In the genomic region with DNA sequence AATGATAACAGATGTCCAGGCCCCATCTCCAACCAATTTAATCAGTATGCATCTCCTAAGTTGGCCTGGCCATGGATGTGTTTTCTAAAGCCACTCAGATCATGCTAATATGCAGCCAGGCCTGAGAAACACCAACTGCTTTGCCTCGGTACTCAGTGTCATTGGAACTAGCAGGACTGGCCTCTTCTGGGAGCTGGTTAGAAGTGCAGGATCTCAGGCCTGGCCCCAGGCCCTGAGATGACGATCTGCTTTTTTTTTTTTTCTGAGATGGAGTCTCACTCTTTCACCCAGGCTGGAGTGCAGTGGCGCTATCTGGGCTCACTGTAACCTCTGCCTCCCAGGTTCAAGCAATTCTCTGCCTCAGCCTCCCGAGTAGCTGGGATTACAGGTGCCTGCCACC, we compare ENCODE assay signal across 15 cellular contexts.
DNase-seq lines count a peak whose midpoint lies in the region; ATAC-seq and TF ChIP-seq lines count a peak whose summit lies in the region.
"Had no signal": no experiment of that assay in that cellular context is flagged by ENCODE, and none has a peak within 500 bp of the region (broad histone marks: within the 10 kb centered on the region; RNA-seq: fewer than 3 reads in every experiment).

No MANE protein-coding gene starts in this region.

- no peaks in the 10 kb centered on the region for H3K4me1 Mint-ChIP-seq in stimulated activated effector memory CD8-positive, alpha-beta T cell treated with anti-CD3 and anti-CD28 coated beads, Interleukin-12 subunit alpha, Interleukin-12 subunit beta, amount 100 ng/mL, for 72 hours
- H3K4me1 Mint-ChIP-seq: B cell had no signal

- H3K36me3 Mint-ChIP-seq in stimulated activated effector memory CD8-positive, alpha-beta T cell treated with anti-CD3 and anti-CD28 coated beads, Interleukin-12 subunit alpha, Interleukin-12 subunit beta, amount 100 ng/mL, for 72 hours = no peaks in the 10 kb centered on the region

- no peak overlapping the region for H3K27ac Mint-ChIP-seq in stimulated activated effector memory CD8-positive, alpha-beta T cell treated with anti-CD3 and anti-CD28 coated beads, Interleukin-12 subunit alpha, Interleukin-12 subunit beta, amount 100 ng/mL, for 72 hours
- H3K27ac Mint-ChIP-seq: activated T-cell treated with anti-CD3 and anti-CD28 coated beads, Interleukin-2, amount 50 U/mL, for 72 hours; B cell had no signal

- peak; percentile 36 for TF ChIP-seq CTCF in choroid plexus epithelial cell (conservative IDR thresholded peaks at IDR 0.05; ENCODE audit: low read depth, low read length)

- DNase-seq in AG08396 (ENCODE audit: low spot score) = peak; percentile 40
- peak; percentile 70 for DNase-seq in NCI-H446 treated with DMSO at 0.1 percent for 48 hours (lab: John Stamatoyannopoulos, UW)
- DNase-seq in choroid plexus epithelial cell (ENCODE audit: low read depth) = peak; percentile 53
- peak; percentile 9 for DNase-seq in iPS DF 4.7 (ENCODE audit: extremely low read depth, low spot score)
- DNase-seq in activated CD4-positive, alpha-beta T cell treated with anti-CD3 and anti-CD28 coated beads, Interleukin-2, amount 50 U/mL, for 48 hours = no peak
- DNase-seq in stimulated activated effector memory CD8-positive, alpha-beta T cell treated with anti-CD3 and anti-CD28 coated beads, Interleukin-12 subunit alpha, Interleukin-12 subunit beta, amount 100 ng/mL, for 72 hours (ENCODE audit: low spot score in 2 of 2) = no peak
- DNase-seq: activated T-cell treated with anti-CD3 and anti-CD28 coated beads, Interleukin-2, amount 50 U/mL, for 72 hours; erythroblast; kidney glomerular epithelial cell; NCI-H510A treated with DMSO at 0.1 percent for 48 hours; SIG-M5 had no signal

- no peaks in the 10 kb centered on the region for H3K9me3 Mint-ChIP-seq in stimulated activated effector memory CD8-positive, alpha-beta T cell treated with anti-CD3 and anti-CD28 coated beads, Interleukin-12 subunit alpha, Interleukin-12 subunit beta, amount 100 ng/mL, for 72 hours

- no peak overlapping the region for H3K4me3 Mint-ChIP-seq in stimulated activated effector memory CD8-positive, alpha-beta T cell treated with anti-CD3 and anti-CD28 coated beads, Interleukin-12 subunit alpha, Interleukin-12 subunit beta, amount 100 ng/mL, for 72 hours
- H3K4me3 Mint-ChIP-seq: activated T-cell treated with anti-CD3 and anti-CD28 coated beads, Interleukin-2, amount 50 U/mL, for 72 hours; B cell had no signal

- ATAC-seq in stimulated activated effector memory CD8-positive, alpha-beta T cell treated with anti-CD3 and anti-CD28 coated beads, Interleukin-12 subunit alpha, Interleukin-12 subunit beta, amount 100 ng/mL, for 72 hours = no peak
- no peak for ATAC-seq in GM19324 (IDR thresholded peaks at IDR 0.05; ENCODE audit: low FRiP score, unreplicated experiment)
- no peak for ATAC-seq in GM19035 (IDR thresholded peaks at IDR 0.05; ENCODE audit: unreplicated experiment)
- ATAC-seq: activated CD4-positive, CD25-positive, alpha-beta regulatory T cell treated with anti-CD3 and anti-CD28 coated beads, Interleukin-2, amount 50 U/mL, for 24 hours; activated T-cell treated with anti-CD3 and anti-CD28 coated beads, Interleukin-2, amount 50 U/mL, for 72 hours had no signal

- no peak overlapping the region for H3K4me3 ChIP-seq in choroid plexus epithelial cell (ENCODE audit: low read depth, low read length)

Comparison
In these comparisons a context has a peak if more than half of its experiments do, and no peak if none do; other contexts are left out.
1. DNase-seq: peak in AG08396 (single experiment), NCI-H446 treated with DMSO at 0.1 percent for 48 hours (single experiment), choroid plexus epithelial cell (single experiment) and iPS DF 4.7 (single experiment); none in activated CD4-positive, alpha-beta T cell treated with anti-CD3 and anti-CD28 coated beads, Interleukin-2, amount 50 U/mL, for 48 hours (0 of 2) and stimulated activated effector memory CD8-positive, alpha-beta T cell treated with anti-CD3 and anti-CD28 coated beads, Interleukin-12 subunit alpha, Interleukin-12 subunit beta, amount 100 ng/mL, for 72 hours (0 of 2).